Comparison of ENCODE assay signal across 2 cellular contexts in the genomic region with DNA sequence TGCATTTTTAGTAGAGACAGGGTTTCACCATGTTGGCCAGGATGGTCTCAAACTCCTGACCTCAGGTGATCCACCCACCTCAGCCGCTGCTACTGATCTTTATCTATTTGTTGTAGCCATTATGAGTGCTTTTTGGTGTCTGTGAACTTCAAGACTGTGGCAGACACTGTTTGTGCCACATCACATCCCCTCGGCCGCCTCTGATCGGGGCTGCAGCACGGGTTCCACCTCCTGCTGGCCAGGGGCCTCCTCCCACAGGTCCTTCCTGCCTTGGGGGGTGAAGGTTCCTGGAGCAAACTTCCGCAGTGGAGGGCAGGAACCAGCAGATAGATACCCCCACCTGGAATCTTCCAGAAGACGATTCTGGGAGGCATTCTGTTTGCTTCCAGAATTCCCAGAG.
A peak's percentile ranks its signal among the peaks of the same experiment; 100 is the strongest.
TF ChIP-seq lines count a peak whose summit lies in the region.

No MANE protein-coding gene starts in this region.

TF ChIP-seq in HepG2, 621 proteins besides CTCF, POLR2A, EP300 and RAD21 (continued from another document):
- TF ChIP-seq, protein P1, sequence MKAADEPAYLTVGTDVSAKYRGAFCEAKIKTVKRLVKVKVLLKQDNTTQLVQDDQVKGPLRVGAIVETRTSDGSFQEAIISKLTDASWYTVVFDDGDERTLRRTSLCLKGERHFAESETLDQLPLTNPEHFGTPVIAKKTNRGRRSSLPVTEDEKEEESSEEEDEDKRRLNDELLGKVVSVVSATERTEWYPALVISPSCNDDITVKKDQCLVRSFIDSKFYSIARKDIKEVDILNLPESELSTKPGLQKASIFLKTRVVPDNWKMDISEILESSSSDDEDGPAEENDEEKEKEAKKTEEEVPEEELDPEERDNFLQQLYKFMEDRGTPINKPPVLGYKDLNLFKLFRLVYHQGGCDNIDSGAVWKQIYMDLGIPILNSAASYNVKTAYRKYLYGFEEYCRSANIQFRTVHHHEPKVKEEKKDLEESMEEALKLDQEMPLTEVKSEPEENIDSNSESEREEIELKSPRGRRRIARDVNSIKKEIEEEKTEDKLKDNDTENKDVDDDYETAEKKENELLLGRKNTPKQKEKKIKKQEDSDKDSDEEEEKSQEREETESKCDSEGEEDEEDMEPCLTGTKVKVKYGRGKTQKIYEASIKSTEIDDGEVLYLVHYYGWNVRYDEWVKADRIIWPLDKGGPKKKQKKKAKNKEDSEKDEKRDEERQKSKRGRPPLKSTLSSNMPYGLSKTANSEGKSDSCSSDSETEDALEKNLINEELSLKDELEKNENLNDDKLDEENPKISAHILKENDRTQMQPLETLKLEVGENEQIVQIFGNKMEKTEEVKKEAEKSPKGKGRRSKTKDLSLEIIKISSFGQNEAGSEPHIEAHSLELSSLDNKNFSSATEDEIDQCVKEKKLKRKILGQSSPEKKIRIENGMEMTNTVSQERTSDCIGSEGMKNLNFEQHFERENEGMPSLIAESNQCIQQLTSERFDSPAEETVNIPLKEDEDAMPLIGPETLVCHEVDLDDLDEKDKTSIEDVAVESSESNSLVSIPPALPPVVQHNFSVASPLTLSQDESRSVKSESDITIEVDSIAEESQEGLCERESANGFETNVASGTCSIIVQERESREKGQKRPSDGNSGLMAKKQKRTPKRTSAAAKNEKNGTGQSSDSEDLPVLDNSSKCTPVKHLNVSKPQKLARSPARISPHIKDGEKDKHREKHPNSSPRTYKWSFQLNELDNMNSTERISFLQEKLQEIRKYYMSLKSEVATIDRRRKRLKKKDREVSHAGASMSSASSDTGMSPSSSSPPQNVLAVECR (CRISPR knock-in tag; IDR thresholded peaks at IDR 0.05; ENCODE audit: borderline replicate concordance): no peak
- TF ChIP-seq KDM6A (CRISPR knock-in tag; IDR thresholded peaks at IDR 0.05; ENCODE audit: low read depth) (no peak), PCBP1 (IDR thresholded peaks at IDR 0.05; ENCODE audit: borderline replicate concordance, low read depth, low read length) (no peak), ZSCAN29 (CRISPR knock-in tag; conservative IDR thresholded peaks at IDR 0.05) (no peak), ZNF713 (CRISPR knock-in tag; IDR thresholded peaks at IDR 0.05) (no peak), ZNF207 (IDR thresholded peaks at IDR 0.05; ENCODE audit: borderline replicate concordance) (no peak), MYC (CRISPR knock-in tag; IDR thresholded peaks at IDR 0.05; ENCODE audit: borderline replicate concordance) (no peak), SNAI1 (CRISPR knock-in tag; IDR thresholded peaks at IDR 0.05; ENCODE audit: borderline replicate concordance) (no peak)
- TF ChIP-seq, protein P2, sequence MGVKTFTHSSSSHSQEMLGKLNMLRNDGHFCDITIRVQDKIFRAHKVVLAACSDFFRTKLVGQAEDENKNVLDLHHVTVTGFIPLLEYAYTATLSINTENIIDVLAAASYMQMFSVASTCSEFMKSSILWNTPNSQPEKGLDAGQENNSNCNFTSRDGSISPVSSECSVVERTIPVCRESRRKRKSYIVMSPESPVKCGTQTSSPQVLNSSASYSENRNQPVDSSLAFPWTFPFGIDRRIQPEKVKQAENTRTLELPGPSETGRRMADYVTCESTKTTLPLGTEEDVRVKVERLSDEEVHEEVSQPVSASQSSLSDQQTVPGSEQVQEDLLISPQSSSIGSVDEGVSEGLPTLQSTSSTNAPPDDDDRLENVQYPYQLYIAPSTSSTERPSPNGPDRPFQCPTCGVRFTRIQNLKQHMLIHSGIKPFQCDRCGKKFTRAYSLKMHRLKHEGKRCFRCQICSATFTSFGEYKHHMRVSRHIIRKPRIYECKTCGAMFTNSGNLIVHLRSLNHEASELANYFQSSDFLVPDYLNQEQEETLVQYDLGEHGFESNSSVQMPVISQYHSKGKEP (CRISPR knock-in tag; IDR thresholded peaks at IDR 0.05): no peak
- TF ChIP-seq, protein P3, sequence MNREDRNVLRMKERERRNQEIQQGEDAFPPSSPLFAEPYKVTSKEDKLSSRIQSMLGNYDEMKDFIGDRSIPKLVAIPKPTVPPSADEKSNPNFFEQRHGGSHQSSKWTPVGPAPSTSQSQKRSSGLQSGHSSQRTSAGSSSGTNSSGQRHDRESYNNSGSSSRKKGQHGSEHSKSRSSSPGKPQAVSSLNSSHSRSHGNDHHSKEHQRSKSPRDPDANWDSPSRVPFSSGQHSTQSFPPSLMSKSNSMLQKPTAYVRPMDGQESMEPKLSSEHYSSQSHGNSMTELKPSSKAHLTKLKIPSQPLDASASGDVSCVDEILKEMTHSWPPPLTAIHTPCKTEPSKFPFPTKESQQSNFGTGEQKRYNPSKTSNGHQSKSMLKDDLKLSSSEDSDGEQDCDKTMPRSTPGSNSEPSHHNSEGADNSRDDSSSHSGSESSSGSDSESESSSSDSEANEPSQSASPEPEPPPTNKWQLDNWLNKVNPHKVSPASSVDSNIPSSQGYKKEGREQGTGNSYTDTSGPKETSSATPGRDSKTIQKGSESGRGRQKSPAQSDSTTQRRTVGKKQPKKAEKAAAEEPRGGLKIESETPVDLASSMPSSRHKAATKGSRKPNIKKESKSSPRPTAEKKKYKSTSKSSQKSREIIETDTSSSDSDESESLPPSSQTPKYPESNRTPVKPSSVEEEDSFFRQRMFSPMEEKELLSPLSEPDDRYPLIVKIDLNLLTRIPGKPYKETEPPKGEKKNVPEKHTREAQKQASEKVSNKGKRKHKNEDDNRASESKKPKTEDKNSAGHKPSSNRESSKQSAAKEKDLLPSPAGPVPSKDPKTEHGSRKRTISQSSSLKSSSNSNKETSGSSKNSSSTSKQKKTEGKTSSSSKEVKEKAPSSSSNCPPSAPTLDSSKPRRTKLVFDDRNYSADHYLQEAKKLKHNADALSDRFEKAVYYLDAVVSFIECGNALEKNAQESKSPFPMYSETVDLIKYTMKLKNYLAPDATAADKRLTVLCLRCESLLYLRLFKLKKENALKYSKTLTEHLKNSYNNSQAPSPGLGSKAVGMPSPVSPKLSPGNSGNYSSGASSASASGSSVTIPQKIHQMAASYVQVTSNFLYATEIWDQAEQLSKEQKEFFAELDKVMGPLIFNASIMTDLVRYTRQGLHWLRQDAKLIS (CRISPR knock-in tag; IDR thresholded peaks at IDR 0.05): no peak
- TF ChIP-seq, protein P4, sequence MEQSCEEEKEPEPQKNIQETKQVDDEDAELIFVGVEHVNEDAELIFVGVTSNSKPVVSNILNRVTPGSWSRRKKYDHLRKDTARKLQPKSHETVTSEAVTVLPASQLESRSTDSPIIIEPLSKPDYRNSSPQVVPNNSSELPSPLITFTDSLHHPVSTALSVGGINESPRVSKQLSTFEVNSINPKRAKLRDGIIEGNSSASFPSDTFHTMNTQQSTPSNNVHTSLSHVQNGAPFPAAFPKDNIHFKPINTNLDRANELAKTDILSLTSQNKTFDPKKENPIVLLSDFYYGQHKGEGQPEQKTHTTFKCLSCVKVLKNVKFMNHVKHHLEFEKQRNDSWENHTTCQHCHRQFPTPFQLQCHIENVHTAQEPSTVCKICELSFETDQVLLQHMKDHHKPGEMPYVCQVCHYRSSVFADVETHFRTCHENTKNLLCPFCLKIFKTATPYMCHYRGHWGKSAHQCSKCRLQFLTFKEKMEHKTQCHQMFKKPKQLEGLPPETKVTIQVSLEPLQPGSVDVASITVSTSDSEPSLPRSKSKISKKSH (CRISPR knock-in tag; IDR thresholded peaks at IDR 0.05; ENCODE audit: borderline replicate concordance): no peak

TF ChIP-seq in HEK293, 187 proteins besides CTCF, POLR2A, EP300 and RAD21 (continued from another document):
- TF ChIP-seq, protein P5, sequence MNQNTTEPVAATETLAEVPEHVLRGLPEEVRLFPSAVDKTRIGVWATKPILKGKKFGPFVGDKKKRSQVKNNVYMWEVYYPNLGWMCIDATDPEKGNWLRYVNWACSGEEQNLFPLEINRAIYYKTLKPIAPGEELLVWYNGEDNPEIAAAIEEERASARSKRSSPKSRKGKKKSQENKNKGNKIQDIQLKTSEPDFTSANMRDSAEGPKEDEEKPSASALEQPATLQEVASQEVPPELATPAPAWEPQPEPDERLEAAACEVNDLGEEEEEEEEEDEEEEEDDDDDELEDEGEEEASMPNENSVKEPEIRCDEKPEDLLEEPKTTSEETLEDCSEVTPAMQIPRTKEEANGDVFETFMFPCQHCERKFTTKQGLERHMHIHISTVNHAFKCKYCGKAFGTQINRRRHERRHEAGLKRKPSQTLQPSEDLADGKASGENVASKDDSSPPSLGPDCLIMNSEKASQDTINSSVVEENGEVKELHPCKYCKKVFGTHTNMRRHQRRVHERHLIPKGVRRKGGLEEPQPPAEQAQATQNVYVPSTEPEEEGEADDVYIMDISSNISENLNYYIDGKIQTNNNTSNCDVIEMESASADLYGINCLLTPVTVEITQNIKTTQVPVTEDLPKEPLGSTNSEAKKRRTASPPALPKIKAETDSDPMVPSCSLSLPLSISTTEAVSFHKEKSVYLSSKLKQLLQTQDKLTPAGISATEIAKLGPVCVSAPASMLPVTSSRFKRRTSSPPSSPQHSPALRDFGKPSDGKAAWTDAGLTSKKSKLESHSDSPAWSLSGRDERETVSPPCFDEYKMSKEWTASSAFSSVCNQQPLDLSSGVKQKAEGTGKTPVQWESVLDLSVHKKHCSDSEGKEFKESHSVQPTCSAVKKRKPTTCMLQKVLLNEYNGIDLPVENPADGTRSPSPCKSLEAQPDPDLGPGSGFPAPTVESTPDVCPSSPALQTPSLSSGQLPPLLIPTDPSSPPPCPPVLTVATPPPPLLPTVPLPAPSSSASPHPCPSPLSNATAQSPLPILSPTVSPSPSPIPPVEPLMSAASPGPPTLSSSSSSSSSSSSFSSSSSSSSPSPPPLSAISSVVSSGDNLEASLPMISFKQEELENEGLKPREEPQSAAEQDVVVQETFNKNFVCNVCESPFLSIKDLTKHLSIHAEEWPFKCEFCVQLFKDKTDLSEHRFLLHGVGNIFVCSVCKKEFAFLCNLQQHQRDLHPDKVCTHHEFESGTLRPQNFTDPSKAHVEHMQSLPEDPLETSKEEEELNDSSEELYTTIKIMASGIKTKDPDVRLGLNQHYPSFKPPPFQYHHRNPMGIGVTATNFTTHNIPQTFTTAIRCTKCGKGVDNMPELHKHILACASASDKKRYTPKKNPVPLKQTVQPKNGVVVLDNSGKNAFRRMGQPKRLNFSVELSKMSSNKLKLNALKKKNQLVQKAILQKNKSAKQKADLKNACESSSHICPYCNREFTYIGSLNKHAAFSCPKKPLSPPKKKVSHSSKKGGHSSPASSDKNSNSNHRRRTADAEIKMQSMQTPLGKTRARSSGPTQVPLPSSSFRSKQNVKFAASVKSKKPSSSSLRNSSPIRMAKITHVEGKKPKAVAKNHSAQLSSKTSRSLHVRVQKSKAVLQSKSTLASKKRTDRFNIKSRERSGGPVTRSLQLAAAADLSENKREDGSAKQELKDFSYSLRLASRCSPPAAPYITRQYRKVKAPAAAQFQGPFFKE (tag by site-specific recombination; IDR thresholded peaks at IDR 0.05; ENCODE audit: borderline replicate concordance): no peak
- TF ChIP-seq GLIS1 (tag by site-specific recombination; IDR thresholded peaks at IDR 0.05): 0 out of 2 replicates have a peak, but pooled peaks have one; percentile 8
- TF ChIP-seq, protein P6, sequence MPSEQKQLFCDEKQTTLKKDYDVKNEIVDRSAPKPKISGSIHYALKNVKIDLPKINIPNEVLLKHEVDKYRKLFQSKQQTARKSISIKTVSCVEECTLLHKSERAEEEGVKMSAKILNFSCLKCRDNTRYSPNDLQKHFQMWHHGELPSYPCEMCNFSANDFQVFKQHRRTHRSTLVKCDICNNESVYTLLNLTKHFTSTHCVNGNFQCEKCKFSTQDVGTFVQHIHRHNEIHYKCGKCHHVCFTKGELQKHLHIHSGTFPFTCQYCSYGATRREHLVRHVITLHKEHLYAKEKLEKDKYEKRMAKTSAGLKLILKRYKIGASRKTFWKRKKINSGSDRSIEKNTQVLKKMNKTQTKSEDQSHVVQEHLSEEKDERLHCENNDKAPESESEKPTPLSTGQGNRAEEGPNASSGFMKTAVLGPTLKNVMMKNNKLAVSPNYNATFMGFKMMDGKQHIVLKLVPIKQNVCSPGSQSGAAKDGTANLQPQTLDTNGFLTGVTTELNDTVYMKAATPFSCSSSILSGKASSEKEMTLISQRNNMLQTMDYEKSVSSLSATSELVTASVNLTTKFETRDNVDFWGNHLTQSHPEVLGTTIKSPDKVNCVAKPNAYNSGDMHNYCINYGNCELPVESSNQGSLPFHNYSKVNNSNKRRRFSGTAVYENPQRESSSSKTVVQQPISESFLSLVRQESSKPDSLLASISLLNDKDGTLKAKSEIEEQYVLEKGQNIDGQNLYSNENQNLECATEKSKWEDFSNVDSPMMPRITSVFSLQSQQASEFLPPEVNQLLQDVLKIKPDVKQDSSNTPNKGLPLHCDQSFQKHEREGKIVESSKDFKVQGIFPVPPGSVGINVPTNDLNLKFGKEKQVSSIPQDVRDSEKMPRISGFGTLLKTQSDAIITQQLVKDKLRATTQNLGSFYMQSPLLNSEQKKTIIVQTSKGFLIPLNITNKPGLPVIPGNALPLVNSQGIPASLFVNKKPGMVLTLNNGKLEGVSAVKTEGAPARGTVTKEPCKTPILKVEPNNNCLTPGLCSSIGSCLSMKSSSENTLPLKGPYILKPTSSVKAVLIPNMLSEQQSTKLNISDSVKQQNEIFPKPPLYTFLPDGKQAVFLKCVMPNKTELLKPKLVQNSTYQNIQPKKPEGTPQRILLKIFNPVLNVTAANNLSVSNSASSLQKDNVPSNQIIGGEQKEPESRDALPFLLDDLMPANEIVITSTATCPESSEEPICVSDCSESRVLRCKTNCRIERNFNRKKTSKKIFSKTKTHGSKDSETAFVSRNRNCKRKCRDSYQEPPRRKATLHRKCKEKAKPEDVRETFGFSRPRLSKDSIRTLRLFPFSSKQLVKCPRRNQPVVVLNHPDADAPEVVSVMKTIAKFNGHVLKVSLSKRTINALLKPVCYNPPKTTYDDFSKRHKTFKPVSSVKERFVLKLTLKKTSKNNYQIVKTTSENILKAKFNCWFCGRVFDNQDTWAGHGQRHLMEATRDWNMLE (tag by site-specific recombination; conservative IDR thresholded peaks at IDR 0.05; ENCODE audit: low read depth): no peak
- TF ChIP-seq, protein P2 (tag by site-specific recombination; IDR thresholded peaks at IDR 0.05): no peak
- TF ChIP-seq ZSCAN23 (tag by site-specific recombination; IDR thresholded peaks at IDR 0.05): no peak
- TF ChIP-seq, protein P7, sequence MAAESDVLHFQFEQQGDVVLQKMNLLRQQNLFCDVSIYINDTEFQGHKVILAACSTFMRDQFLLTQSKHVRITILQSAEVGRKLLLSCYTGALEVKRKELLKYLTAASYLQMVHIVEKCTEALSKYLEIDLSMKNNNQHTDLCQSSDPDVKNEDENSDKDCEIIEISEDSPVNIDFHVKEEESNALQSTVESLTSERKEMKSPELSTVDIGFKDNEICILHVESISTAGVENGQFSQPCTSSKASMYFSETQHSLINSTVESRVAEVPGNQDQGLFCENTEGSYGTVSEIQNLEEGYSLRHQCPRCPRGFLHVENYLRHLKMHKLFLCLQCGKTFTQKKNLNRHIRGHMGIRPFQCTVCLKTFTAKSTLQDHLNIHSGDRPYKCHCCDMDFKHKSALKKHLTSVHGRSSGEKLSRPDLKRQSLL (tag by site-specific recombination; IDR thresholded peaks at IDR 0.05): no peak
- TF ChIP-seq ZNF2 (tag by site-specific recombination; IDR thresholded peaks at IDR 0.05): no peak
